ENCODE assay signal across 25 cellular contexts in genomic region chr13:108958013-108958376, GRCh38.
A peak's percentile ranks its signal among the peaks of the same experiment; 100 is the strongest.
DNase-seq lines count a peak whose midpoint lies in the region; ATAC-seq, FAIRE-seq and TF ChIP-seq lines count a peak whose summit lies in the region.
"Had no signal": no experiment of that assay in that cellular context is flagged by ENCODE, and none has a peak within 500 bp of the region (broad histone marks: within the 10 kb centered on the region; RNA-seq: fewer than 3 reads in every experiment).

No MANE protein-coding gene starts in this region.

- H2AK5ac ChIP-seq in IMR-90 (ENCODE audit: low read depth, low read length) = peak overlapping the region; percentile 82; the same call in 1 of the 2 replicates

- H3K36me3 ChIP-seq in IMR-90 (ENCODE audit: control insufficient read depth, insufficient read depth, low read length) (no peaks in the 10 kb centered on the region), astrocyte (ENCODE audit: insufficient read depth, low read length) (no peaks in the 10 kb centered on the region), keratinocyte (ENCODE audit: control insufficient read depth in 2 of 2, extremely low read depth in 1 of 2, insufficient read depth in 2 of 2, low read length in 2 of 2) (no peaks in the 10 kb centered on the region)
- H3K36me3 ChIP-seq: ascending aorta, left ventricle myocardium inferior, thyroid gland had no signal

- no TSS peak for BruUV-seq in IMR-90 (replicated peaks; lab: Mats Ljungman, UMichigan)

- H3K9me3 ChIP-seq in IMR-90 (ENCODE audit: control insufficient read depth, insufficient read depth, low read length) (no peaks in the 10 kb centered on the region), astrocyte (ENCODE audit: insufficient read depth, low read depth, low read length) (no peaks in the 10 kb centered on the region), keratinocyte (ENCODE audit: control insufficient read depth, low read depth, low read length) (no peaks in the 10 kb centered on the region)
- H3K9me3 ChIP-seq: ascending aorta, left ventricle myocardium inferior, thyroid gland had no signal

- H3K9me1 ChIP-seq in IMR-90 (ENCODE audit: insufficient read depth, low read length) (no peaks in the 10 kb centered on the region), keratinocyte (ENCODE audit: control insufficient read depth, extremely low read depth, insufficient read depth, low read length) (no peaks in the 10 kb centered on the region)

- TF ChIP-seq POLR2A in IMR-90 (IDR thresholded peaks at IDR 0.05; ENCODE audit: low read depth, low read length) = no peak

- peak overlapping the region; percentile 57 for H4K91ac ChIP-seq in IMR-90 (ENCODE audit: insufficient read depth, low read depth, low read length)

- no peak overlapping the region for H4K5ac ChIP-seq in IMR-90 (ENCODE audit: low read depth, low read length)

- H3K4me3 Mint-ChIP-seq in astrocyte (ENCODE audit: unreplicated experiment) = no peak overlapping the region
- H3K4me3 Mint-ChIP-seq: activated naive CD8-positive, alpha-beta T cell; activated T-helper 17 cell treated with anti-CD3 and anti-CD28 coated beads, Interleukin-2, amount 50 U/mL, for 72 hours; CD8-positive, alpha-beta T cell; stimulated activated naive CD8-positive, alpha-beta T cell treated with anti-CD3 and anti-CD28 coated beads, Interleukin-15, Interleukin-2, amounts not matched to agents 100 ng/mL and 50 ng/mL, for 24 hours had no signal

- CTCF ChIA-PET in IMR-90 (lab: Yijun Ruan, JAX) = interaction anchor here (0.8 kb wide), 1 partner anchor 42 kb away, joined by 3 read pairs; no protein-coding TSS in a partner anchor

- no peak overlapping the region for H2AK9ac ChIP-seq in IMR-90 (replicated peaks; ENCODE audit: low read depth, low read length, poor library complexity)

- no peak overlapping the region for H3K56ac ChIP-seq in IMR-90 (ENCODE audit: extremely low read depth, insufficient read depth, low read length)

- H3K4me1 Mint-ChIP-seq in astrocyte (ENCODE audit: low read depth, unreplicated experiment) = peaks cover 15% of the 10 kb centered on the region
- H3K4me1 Mint-ChIP-seq: activated T-helper 17 cell treated with anti-CD3 and anti-CD28 coated beads, Interleukin-2, amount 50 U/mL, for 72 hours had no signal

- no peak overlapping the region for H3K4me3 ChIP-seq in IMR-90 (ENCODE audit: insufficient read depth, low read depth, low read length)
- H3K4me3 ChIP-seq in astrocyte (ENCODE audit: insufficient read depth, low read depth, low read length) = no peak overlapping the region
- H3K4me3 ChIP-seq in keratinocyte (ENCODE audit: control insufficient read depth in 2 of 3, extremely low read depth in 1 of 3, insufficient read depth in 2 of 3, low read depth in 1 of 3, low read length in 3 of 3) = no peak overlapping the region
- H3K4me3 ChIP-seq: ascending aorta, left ventricle myocardium inferior, thyroid gland had no signal

- H3K4me2 ChIP-seq in IMR-90 (ENCODE audit: low read depth, low read length) (peak overlapping the region; percentile 66), astrocyte (ENCODE audit: low read length) (peak overlapping the region; percentile 81), keratinocyte (ENCODE audit: control insufficient read depth, extremely low read depth, insufficient read depth, low read depth, low read length) (peak overlapping the region; percentile 83)

- H4K20me1 ChIP-seq in IMR-90 (ENCODE audit: insufficient read depth, low read length) (no peaks in the 10 kb centered on the region), astrocyte (ENCODE audit: insufficient read depth, low read length) (no peaks in the 10 kb centered on the region), keratinocyte (ENCODE audit: control insufficient read depth, extremely low read depth, insufficient read depth, low read length) (no peaks in the 10 kb centered on the region)

- no peaks in the 10 kb centered on the region for H3K79me1 ChIP-seq in IMR-90 (ENCODE audit: low read depth in 1 of 2, low read length in 2 of 2)

- no peaks in the 10 kb centered on the region for H3K9me3 Mint-ChIP-seq in astrocyte (ENCODE audit: unreplicated experiment)
- H3K9me3 Mint-ChIP-seq: activated T-helper 17 cell treated with anti-CD3 and anti-CD28 coated beads, Interleukin-2, amount 50 U/mL, for 72 hours; CD8-positive, alpha-beta T cell; stimulated activated naive CD8-positive, alpha-beta T cell treated with anti-CD3 and anti-CD28 coated beads, Interleukin-15, Interleukin-2, amounts not matched to agents 100 ng/mL and 50 ng/mL, for 24 hours had no signal

- DNase-seq in IMR-90 (no peak), astrocyte (ENCODE audit: low read depth) (no peak), keratinocyte (ENCODE audit: low read depth, low spot score) (no peak), COLO829 (ENCODE audit: low spot score) (no peak), DMS 273 treated with DMSO at 0.1 percent for 48 hours (lab: John Stamatoyannopoulos, UW) (no peak), nucleus accumbens (lab: John Stamatoyannopoulos, UW) (no peak)
- DNase-seq in activated CD4-positive, alpha-beta T cell treated with anti-CD3 and anti-CD28 coated beads for 4 hours = no peak
- DNase-seq: activated CD8-positive, alpha-beta memory T cell treated with anti-CD3 and anti-CD28 coated beads, Interleukin-2, amount 50 U/mL, for 48 hours; CD8-positive, alpha-beta T cell; DMS53; GF-D8; GOT3; KBM-7; left ventricle myocardium inferior; NCI-H1436; NCI-H774; SHP77; stimulated activated CD4-positive, alpha-beta T cell treated with anti-CD3 and anti-CD28 coated beads, Interleukin-15, amount 100 ng/mL, for 24 hours; T-helper 1 cell; thyroid gland had no signal

- H3K27me3 Mint-ChIP-seq in astrocyte (ENCODE audit: low read depth, unreplicated experiment) = no peaks in the 10 kb centered on the region

- H3K79me2 ChIP-seq in astrocyte (ENCODE audit: insufficient read depth, low read length) (no peaks in the 10 kb centered on the region), keratinocyte (ENCODE audit: control insufficient read depth, insufficient read depth, low read length) (no peaks in the 10 kb centered on the region)

- ATAC-seq in IMR-90 (ENCODE audit: low read depth) = no peak
- ATAC-seq: activated T-helper 17 cell treated with anti-CD3 and anti-CD28 coated beads, Interleukin-2, amount 50 U/mL, for 72 hours; CD8-positive, alpha-beta T cell had no signal

- H3K9ac ChIP-seq in IMR-90 (ENCODE audit: low read depth, low read length) (peak overlapping the region; percentile 37; the same call in 1 of the 2 replicates), astrocyte (ENCODE audit: low read length) (no peak overlapping the region), keratinocyte (ENCODE audit: control insufficient read depth, extremely low read depth, insufficient read depth, low read length) (peak overlapping the region; percentile 64)

- peak overlapping the region; percentile 76 for H2BK120ac ChIP-seq in IMR-90 (ENCODE audit: low read depth, low read length)

- in situ Hi-C loops in IMR-90 (cut with MboI; ENCODE audit: low sequenced_read_pairs) = no loop called here

- no peak overlapping the region for H2BK5ac ChIP-seq in IMR-90 (ENCODE audit: low read depth, low read length, poor library complexity, severe bottlenecking)

- H3K36me3 Mint-ChIP-seq in astrocyte (ENCODE audit: low read depth, unreplicated experiment) = no peaks in the 10 kb centered on the region
- H3K36me3 Mint-ChIP-seq: activated naive CD8-positive, alpha-beta T cell; CD8-positive, alpha-beta T cell had no signal

- no peak for TF ChIP-seq RAD21 in IMR-90 (IDR thresholded peaks at IDR 0.05; ENCODE audit: low read length)

- no peaks in the 10 kb centered on the region for H3K27me3 ChIP-seq in IMR-90 (ENCODE audit: control insufficient read depth, insufficient read depth, low read length)
- H3K27me3 ChIP-seq in astrocyte (ENCODE audit: insufficient read depth, low read length) = no peaks in the 10 kb centered on the region
- no peaks in the 10 kb centered on the region for H3K27me3 ChIP-seq in keratinocyte (ENCODE audit: control insufficient read depth, extremely low read depth, insufficient read depth, low read length)
- H3K27me3 ChIP-seq: ascending aorta, thyroid gland had no signal

- peak overlapping the region; percentile 79; the same call in 1 of the 2 replicates for H3K4ac ChIP-seq in IMR-90 (ENCODE audit: low read depth, low read length)

- FAIRE-seq in astrocyte (lab: Jason Lieb, UNC) (no peak), keratinocyte (lab: Jason Lieb, UNC) (no peak)

- H3K14ac ChIP-seq in IMR-90 (replicated peaks; ENCODE audit: low read depth, low read length) = no peak overlapping the region

- dilution Hi-C loops in IMR-90 (cut with HindIII; ENCODE audit: low sequenced_read_pairs, unreplicated experiment) (no loop called here), keratinocyte (cut with MboI; ENCODE audit: extremely low pct_ligation_motif_present, low sequenced_read_pairs) (no loop called here)

- POLR2A ChIA-PET in IMR-90 (lab: Charles Lee; ENCODE audit: unreplicated experiment) = no interaction called here

- no peak overlapping the region for H3K18ac ChIP-seq in IMR-90 (ENCODE audit: low read depth, low read length)

- intact Hi-C loops in IMR-90 (cut with micrococcal nuclease) = no loop called here

- H2AFZ ChIP-seq in IMR-90 (replicated peaks; ENCODE audit: low read length, poor library complexity) (peak overlapping the region; percentile 83), astrocyte (ENCODE audit: low read depth, low read length) (no peak overlapping the region), keratinocyte (ENCODE audit: control insufficient read depth, low read length) (peak overlapping the region; percentile 59)

- TF ChIP-seq CTCF in IMR-90 (conservative IDR thresholded peaks at IDR 0.05; ENCODE audit: low read depth, low read length) (no peak), astrocyte (IDR thresholded peaks at IDR 0.05; ENCODE audit: insufficient read depth, low read depth, low read length) (no peak), keratinocyte (optimal IDR thresholded peaks at IDR 0.05 in 1 of 3, IDR thresholded peaks at IDR 0.05 in 1 of 3, conservative IDR thresholded peaks at IDR 0.05 in 1 of 3; ENCODE audit: extremely low read depth in 1 of 3, insufficient read depth in 2 of 3, low read length in 3 of 3) (no peak)

- peaks cover 3% of the 10 kb centered on the region for H3K4me1 ChIP-seq in IMR-90 (ENCODE audit: control insufficient read depth, insufficient read depth, low read length)
- H3K4me1 ChIP-seq in astrocyte (ENCODE audit: insufficient read depth, low read length) = peaks cover 8% of the 10 kb centered on the region
- H3K4me1 ChIP-seq in keratinocyte (ENCODE audit: control insufficient read depth, extremely low read depth, insufficient read depth, low read length) = peaks cover 20% of the 10 kb centered on the region
- H3K4me1 ChIP-seq: left ventricle myocardium inferior, thyroid gland had no signal

- H2BK15ac ChIP-seq in IMR-90 (ENCODE audit: low read depth, low read length) = peak overlapping the region; percentile 48; the same call in 1 of the 3 replicates

- H3K23ac ChIP-seq in IMR-90 (ENCODE audit: low read depth, low read length) = no peak overlapping the region

- peak overlapping the region; percentile 61 for H3K27ac ChIP-seq in IMR-90 (ENCODE audit: insufficient read depth, low read length)
- H3K27ac ChIP-seq in astrocyte (ENCODE audit: low read depth, low read length) = peak overlapping the region; percentile 59
- H3K27ac ChIP-seq in keratinocyte (ENCODE audit: control insufficient read depth, insufficient read depth, low read length) = peak overlapping the region; percentile 78
- H3K27ac ChIP-seq: left ventricle myocardium inferior, thyroid gland had no signal

- H2BK20ac ChIP-seq in IMR-90 (ENCODE audit: low read depth, low read length) = peak overlapping the region; percentile 78

- H3K27ac Mint-ChIP-seq in astrocyte (ENCODE audit: unreplicated experiment) = peak overlapping the region; percentile 97
- H3K27ac Mint-ChIP-seq: activated naive CD8-positive, alpha-beta T cell; activated T-helper 17 cell treated with anti-CD3 and anti-CD28 coated beads, Interleukin-2, amount 50 U/mL, for 72 hours; CD8-positive, alpha-beta T cell; progenitor cell of endocrine pancreas; stimulated activated naive CD8-positive, alpha-beta T cell treated with anti-CD3 and anti-CD28 coated beads, Interleukin-15, Interleukin-2, amounts not matched to agents 100 ng/mL and 50 ng/mL, for 24 hours had no signal

- H4K8ac ChIP-seq in IMR-90 (ENCODE audit: low read depth in 2 of 2, low read length in 2 of 2) = peak overlapping the region in 1 of 2 experiments; percentile 33; a peak in 1 of 4 replicates
